Comparison of ENCODE assay signal across 26 cellular contexts in the genomic region with DNA sequence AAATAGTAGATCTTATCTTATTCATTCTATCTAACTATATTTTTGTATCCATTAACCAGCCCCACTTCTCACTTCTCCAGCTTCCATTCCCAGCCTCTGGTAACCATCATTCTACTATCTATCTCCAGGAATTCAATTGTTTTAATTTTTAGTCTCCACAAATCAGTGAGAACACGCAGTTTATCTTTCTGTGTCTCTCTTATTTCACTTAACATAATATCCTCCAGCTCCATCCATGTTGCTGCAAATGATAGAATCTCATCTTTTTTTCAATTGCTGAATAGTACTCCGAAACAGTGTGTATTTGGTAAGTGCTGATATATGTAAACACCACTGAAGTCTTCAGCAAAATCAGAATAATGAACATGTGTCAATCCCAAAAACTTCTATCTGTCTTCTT.
"Had no signal": no experiment of that assay in that cellular context is flagged by ENCODE, and none has a peak within 500 bp of the region (broad histone marks: within the 10 kb centered on the region; RNA-seq: fewer than 3 reads in every experiment).

No MANE protein-coding gene starts in this region.

- H3K4me2 ChIP-seq: hepatocyte had no signal

- H3K4me3 ChIP-seq: colonic mucosa, coronary artery, dorsolateral prefrontal cortex, esophagus muscularis mucosa, esophagus squamous epithelium, gastrocnemius medialis, gastroesophageal sphincter, heart left ventricle, heart right ventricle, hepatocyte had no signal

- H3K36me3 ChIP-seq: colonic mucosa, esophagus muscularis mucosa, esophagus squamous epithelium, gastrocnemius medialis, gastroesophageal sphincter, heart left ventricle, heart right ventricle had no signal

- DNase-seq: colonic mucosa; cortex of kidney; dermis blood vessel endothelial cell; dorsolateral prefrontal cortex; effector CD4-positive, alpha-beta T cell; effector CD8-positive, alpha-beta T cell; effector memory CD4-positive, alpha-beta T cell; effector memory CD8-positive, alpha-beta T cell; endodermal cell; erythroblast; esophagus squamous epithelium; foreskin fibroblast; foreskin keratinocyte; foreskin melanocyte; gastrocnemius medialis; glutamatergic neuron; head of caudate nucleus; heart left ventricle; heart right ventricle had no signal

- ATAC-seq: effector memory CD8-positive, alpha-beta T cell; esophagus mucosa; foreskin keratinocyte; gastrocnemius medialis; gastroesophageal sphincter; heart left ventricle; heart right ventricle had no signal

- H3K27ac ChIP-seq: colonic mucosa, coronary artery, dorsolateral prefrontal cortex, epithelial cell of prostate, esophagus muscularis mucosa, esophagus squamous epithelium, foreskin keratinocyte, gastrocnemius medialis, gastroesophageal sphincter, heart left ventricle, heart right ventricle, hepatocyte had no signal

- H3K27me3 ChIP-seq: colonic mucosa, dorsolateral prefrontal cortex, esophagus muscularis mucosa, esophagus squamous epithelium, foreskin keratinocyte, gastrocnemius medialis, gastroesophageal sphincter, heart left ventricle, heart right ventricle, hepatocyte had no signal

- H3K27me3 Mint-ChIP-seq: dendritic cell treated with granulocyte-macrophage colony-stimulating factor and Interleukin-4, amounts not matched to agents 40 ng/mL and 50 ng/mL, for 4 days had no signal

- H3K9me3 ChIP-seq: colonic mucosa, esophagus muscularis mucosa, esophagus squamous epithelium, gastrocnemius medialis, gastroesophageal sphincter, heart left ventricle, heart right ventricle had no signal

- H3K9me3 Mint-ChIP-seq: dendritic cell treated with granulocyte-macrophage colony-stimulating factor and Interleukin-4, amounts not matched to agents 40 ng/mL and 50 ng/mL, for 4 days; effector memory CD8-positive, alpha-beta T cell; endodermal cell had no signal

- H3K27ac Mint-ChIP-seq: dendritic cell treated with granulocyte-macrophage colony-stimulating factor and Interleukin-4, amounts not matched to agents 40 ng/mL and 50 ng/mL, for 4 days; effector memory CD8-positive, alpha-beta T cell; endodermal cell had no signal

- H2AFZ ChIP-seq: hepatocyte had no signal

- H3K79me2 ChIP-seq: hepatocyte had no signal

- H3K4me1 Mint-ChIP-seq: endodermal cell had no signal

- H3K4me3 Mint-ChIP-seq: dendritic cell treated with granulocyte-macrophage colony-stimulating factor and Interleukin-4, amounts not matched to agents 40 ng/mL and 50 ng/mL, for 4 days; effector memory CD8-positive, alpha-beta T cell; endodermal cell had no signal

- H3K4me1 ChIP-seq: colonic mucosa, esophagus squamous epithelium, foreskin keratinocyte had no signal
